In genomic region chr3:52153389-52154096, GRCh38 we compare ENCODE assay signal across 8 cellular contexts. TPM values are rescaled to one million over a fixed set of nuclear protein-coding genes. Genes with fewer than 3 reads are reported as not detected.
DNase-seq lines count a peak whose midpoint lies in the region; ATAC-seq, FAIRE-seq and TF ChIP-seq lines count a peak whose summit lies in the region.

No MANE protein-coding gene starts in this region.

- H3K9me3 ChIP-seq in right lobe of liver (no peaks in the 10 kb centered on the region), upper lobe of right lung (no peaks in the 10 kb centered on the region)

- TF ChIP-seq CTCF in bronchial epithelial cell (IDR thresholded peaks at IDR 0.05; ENCODE audit: insufficient read depth, low read length, severe bottlenecking): peak; percentile 3
- TF ChIP-seq CTCF in right lobe of liver (IDR thresholded peaks at IDR 0.05): no peak
- no peak for TF ChIP-seq CTCF in upper lobe of right lung (IDR thresholded peaks at IDR 0.05)

- H3K4me3 ChIP-seq in bronchial epithelial cell (ENCODE audit: low read depth, low read length) (peak overlapping the region; percentile 68), right lobe of liver (peak overlapping the region; percentile 72 to 77 (median 77)), upper lobe of right lung (peak overlapping the region; percentile 81)

- peaks cover 13% of the 10 kb centered on the region for H3K4me1 Mint-ChIP-seq in activated naive CD4-positive, alpha-beta T cell treated with anti-CD3 and anti-CD28 coated beads, Interleukin-2, amount 50 U/mL, for 24 hours

- intact Hi-C loops in right lobe of liver (cut with DNase I) (no loop called here), upper lobe of right lung (cut with DNase I) (no loop called here)

- H3K36me3 Mint-ChIP-seq in activated naive CD4-positive, alpha-beta T cell treated with anti-CD3 and anti-CD28 coated beads, Interleukin-2, amount 50 U/mL, for 24 hours: no peaks in the 10 kb centered on the region

- H3K27me3 ChIP-seq in bronchial epithelial cell (ENCODE audit: control insufficient read depth, insufficient read depth, low read length) (no peaks in the 10 kb centered on the region), right lobe of liver (no peaks in the 10 kb centered on the region), upper lobe of right lung (no peaks in the 10 kb centered on the region)

- peak overlapping the region; percentile 92 for H3K4me3 Mint-ChIP-seq in activated naive CD4-positive, alpha-beta T cell treated with anti-CD3 and anti-CD28 coated beads, Interleukin-2, amount 50 U/mL, for 24 hours

- no peaks in the 10 kb centered on the region for H3K9me3 Mint-ChIP-seq in activated naive CD4-positive, alpha-beta T cell treated with anti-CD3 and anti-CD28 coated beads, Interleukin-2, amount 50 U/mL, for 24 hours

- H3K36me3 ChIP-seq in bronchial epithelial cell (ENCODE audit: control insufficient read depth, insufficient read depth, low read length) (peaks cover 3% of the 10 kb centered on the region), right lobe of liver (peaks cover 0 to under 1% (median 0%) of the 10 kb centered on the region in 4 donors), upper lobe of right lung (no peaks in the 10 kb centered on the region)

- peak; percentile 12 for ATAC-seq in HG03196 (IDR thresholded peaks at IDR 0.05; ENCODE audit: unreplicated experiment)
- ATAC-seq in right lobe of liver: peak in 1 of 4 donors; percentile 1
- ATAC-seq in upper lobe of right lung: peak; percentile 2
- no peak for ATAC-seq in HG02610 (IDR thresholded peaks at IDR 0.05; ENCODE audit: unreplicated experiment)

- peaks cover 0 to 22% (median 7%) of the 10 kb centered on the region in 4 donors for H3K4me1 ChIP-seq in right lobe of liver
- peaks cover 10% of the 10 kb centered on the region for H3K4me1 ChIP-seq in upper lobe of right lung

- H3K27ac Mint-ChIP-seq in activated naive CD4-positive, alpha-beta T cell treated with anti-CD3 and anti-CD28 coated beads, Interleukin-2, amount 50 U/mL, for 24 hours: no peak overlapping the region

- TF ChIP-seq POLR2A in right lobe of liver (IDR thresholded peaks at IDR 0.05): no peak

- DNase-seq in activated naive CD4-positive, alpha-beta T cell (lab: John Stamatoyannopoulos, UW): no peak
- peak; percentile 6 for DNase-seq in NOMO-1 treated with DMSO at 0.1 percent for 48 hours (lab: John Stamatoyannopoulos, UW; ENCODE audit: unreplicated experiment)
- DNase-seq in bronchial epithelial cell (ENCODE audit: low read depth): peak; percentile 27
- DNase-seq in right lobe of liver: no peak
- no peak for DNase-seq in upper lobe of right lung

- peak overlapping the region in 2 of 3 donors; percentile 86 to 87 for H3K27ac ChIP-seq in right lobe of liver
- H3K27ac ChIP-seq in upper lobe of right lung: peak overlapping the region; percentile 89

- 13% methylated on average over 3 of the region's 18 CpGs for WGBS in right lobe of liver (ENCODE audit: insufficient coverage, low coverage, low lambda C conversion rate, missing lambda C conversion rate)

- FAIRE-seq in bronchial epithelial cell (lab: Jason Lieb, UNC): no peak

- H3K27me3 Mint-ChIP-seq in activated naive CD4-positive, alpha-beta T cell treated with anti-CD3 and anti-CD28 coated beads, Interleukin-2, amount 50 U/mL, for 24 hours: no peaks in the 10 kb centered on the region

RNA-seq across cellular contexts. Expression of gene POC1A, which starts 0.7 kb away (rescaled TPM):
- total RNA-seq in bronchial epithelial cell (1.8 and 3.3 TPM in 2 replicates), right lobe of liver (1 to 10 TPM; 2.0 to 4.3 (median 3.2) TPM), upper lobe of right lung (2.5 TPM)

RNA-seq across cellular contexts. Expression of gene ALAS1, which starts 44.4 kb away (rescaled TPM):
- total RNA-seq in bronchial epithelial cell (32.1 and 66.7 TPM in 2 replicates), right lobe of liver (100 to 1,000 TPM in 4 of 6 experiments, 10 to 100 TPM in 2; 73.4 to 783 (median 147) TPM), upper lobe of right lung (78.9 TPM)

Comparison
In these comparisons a context has a peak if more than half of its experiments do, and no peak if none do; other contexts are left out.
1. DNase-seq: peak in NOMO-1 treated with DMSO at 0.1 percent for 48 hours (single experiment) and bronchial epithelial cell (single experiment); none in activated naive CD4-positive, alpha-beta T cell (0 of 4), right lobe of liver (0 of 3) and upper lobe of right lung (single experiment).
2. Peak in every context shown above with its lines, with median percentiles within 50 percentile points of each other: H3K4me3 ChIP-seq.